In the genomic region with DNA sequence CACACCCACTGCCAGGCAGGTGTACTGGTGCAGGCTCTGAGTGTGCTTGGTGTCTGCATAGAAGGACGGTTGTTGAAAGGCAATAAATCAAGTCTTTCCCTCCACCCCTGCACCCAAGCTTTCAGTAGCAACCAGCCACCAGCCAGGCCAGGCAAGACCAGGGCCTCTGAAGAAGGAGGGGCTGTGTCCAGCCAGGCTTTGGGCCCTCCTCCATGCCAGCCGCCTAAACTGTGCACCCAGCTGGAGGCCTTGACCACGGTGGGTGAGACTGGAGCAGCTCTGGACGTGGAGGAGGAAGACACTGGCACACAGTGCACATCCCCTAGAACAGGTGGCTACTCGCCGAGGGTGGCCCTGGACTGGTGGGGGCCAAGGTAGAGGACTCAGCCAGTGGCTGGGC, we compare ENCODE assay signal across 24 cellular contexts. TPM values are rescaled to one million over a fixed set of nuclear protein-coding genes. Genes with fewer than 3 reads are reported as not detected.
DNase-seq lines count a peak whose midpoint lies in the region; ATAC-seq, FAIRE-seq and TF ChIP-seq lines count a peak whose summit lies in the region.
"Had no signal": no experiment of that assay in that cellular context is flagged by ENCODE, and none has a peak within 500 bp of the region (broad histone marks: within the 10 kb centered on the region; RNA-seq: fewer than 3 reads in every experiment).

No MANE protein-coding gene starts in this region.

- H3K56ac ChIP-seq in H1 (replicated peaks; ENCODE audit: insufficient read length, low read depth, low read length): no peak overlapping the region

- TF ChIP-seq POLR2A in H1 (IDR thresholded peaks at IDR 0.05; ENCODE audit: control extremely low read depth in 1 of 2, low read depth in 2 of 2, low read length in 2 of 2): no peak

- H3K36me3 Mint-ChIP-seq in activated CD8-positive, alpha-beta memory T cell treated with anti-CD3 and anti-CD28 coated beads, Interleukin-2, amount 10 ng/mL, durations not matched to agents 7 days and 5 days: peaks cover 1% of the 10 kb centered on the region

- DNase-seq in GM20000 (ENCODE audit: low spot score): peak; percentile 26
- DNase-seq in NOMO-1 treated with DMSO at 0.1 percent for 48 hours (lab: John Stamatoyannopoulos, UW; ENCODE audit: unreplicated experiment): peak; percentile 20
- DNase-seq in H1 (ENCODE audit: low read depth in 1 of 2, low spot score in 2 of 2): no peak
- peak; percentile 79 for DNase-seq in osteoblast (ENCODE audit: insufficient read length, low spot score, missing footprints)
- DNase-seq in HPDE6-E6E7 (ENCODE audit: extremely low spot score): no peak
- no peak for DNase-seq in stimulated activated CD4-positive, alpha-beta T cell treated with anti-CD3 and anti-CD28 coated beads, Interleukin-1b, Interleukin-23, amount 100 ng/mL, for 48 hours
- DNase-seq in activated CD8-positive, alpha-beta memory T cell treated with anti-CD3 and anti-CD28 coated beads, Interleukin-2, amount 10 ng/mL, durations not matched to agents 7 days and 5 days: no peak
- no peak for DNase-seq in SHP77 (lab: John Stamatoyannopoulos, UW)
- DNase-seq: BE2C; DMS53; GF-D8; Kasumi-1; MG63; NCI-H1048; NCI-H146; NCI-H2029; NCI-H2227 treated with DMSO at 0.1 percent for 48 hours; NCI-H510A treated with DMSO at 0.1 percent for 48 hours; NCI-H748 treated with DMSO at 0.1 percent for 48 hours; NK-92 treated with Interleukin-12 subunit alpha and Interleukin-12 subunit beta, amount 100 ng/mL, for 24 hours had no signal

- H3K27me3 ChIP-seq in H1 (replicated peaks in 1 of 4; ENCODE audit: control insufficient read depth in 3 of 4, extremely low read depth in 1 of 4, insufficient read depth in 3 of 4, low read length in 3 of 4) (peaks cover 97 to 100% (median 100%) of the 10 kb centered on the region in 4 experiments), osteoblast (ENCODE audit: insufficient read depth, low read length) (peaks cover 92% of the 10 kb centered on the region)

- peaks cover 3% of the 10 kb centered on the region; the same call in 1 of the 2 replicates for H3K23me2 ChIP-seq in H1 (ENCODE audit: low read depth, low read length)

- H2BK15ac ChIP-seq in H1 (ENCODE audit: low read length): 0 out of 2 replicates have a peak overlapping the region, but pooled peaks have one; percentile 65

- no peak overlapping the region for H2BK120ac ChIP-seq in H1 (replicated peaks; ENCODE audit: low read depth, low read length)

- H3K4me2 ChIP-seq in H1 (ENCODE audit: insufficient read depth in 1 of 2, low read depth in 2 of 2, low read length in 2 of 2): no peak overlapping the region; a peak in 1 of 4 replicates
- H3K4me2 ChIP-seq in osteoblast (ENCODE audit: insufficient read depth, low read length): no peak overlapping the region
- H3K4me2 ChIP-seq: A549 had no signal

- no peak overlapping the region for H2BK5ac ChIP-seq in H1 (ENCODE audit: low read depth, low read length)

- H2AK5ac ChIP-seq in H1 (ENCODE audit: low read depth, low read length): no peak overlapping the region

- no peak overlapping the region for H4K91ac ChIP-seq in H1 (replicated peaks; ENCODE audit: insufficient read length, low read length)

- no peak overlapping the region for H4K8ac ChIP-seq in H1 (ENCODE audit: extremely low read depth, insufficient read depth, low read length)

- H3K27ac ChIP-seq in H1 (ENCODE audit: low read depth, low read length): no peak overlapping the region
- H3K27ac ChIP-seq in osteoblast (ENCODE audit: low read depth, low read length): no peak overlapping the region
- H3K27ac ChIP-seq: A549 had no signal

- H4K5ac ChIP-seq in H1 (ENCODE audit: insufficient read length, low read depth, low read length): no peak overlapping the region

- H3K9me3 ChIP-seq in H1 (ENCODE audit: insufficient read depth in 2 of 2, low read depth in 1 of 2, low read length in 1 of 2): no peaks in the 10 kb centered on the region
- H3K9me3 ChIP-seq in osteoblast (ENCODE audit: low read depth, low read length): no peaks in the 10 kb centered on the region
- H3K9me3 ChIP-seq: A549, BE2C, MG63 had no signal

- FAIRE-seq in H1 (lab: Jason Lieb, UNC): no peak
- FAIRE-seq: A549, D721Med had no signal

- H3K4me1 ChIP-seq in H1 (replicated peaks in 1 of 4; ENCODE audit: control insufficient read depth in 3 of 4, insufficient read depth in 4 of 4, low read length in 3 of 4) (peaks cover 3 to 46% (median 31%) of the 10 kb centered on the region in 4 experiments), osteoblast (ENCODE audit: insufficient read depth, low read length) (no peaks in the 10 kb centered on the region)
- H3K4me1 ChIP-seq: A549, BE2C had no signal

- 46% methylated on average over 6 of the region's 6 CpGs; no CpG with 5 or more reads in 1 of the 2 experiments for WGBS in H1 (ENCODE audit: extremely low coverage in 1 of 2, insufficient coverage in 1 of 2, insufficient read length in 1 of 2, insufficient replicate concordance in 2 of 2, low coverage in 1 of 2, low lambda C conversion rate in 2 of 2, missing lambda C conversion rate in 1 of 2), 2 experiments

- no peaks in the 10 kb centered on the region for H3K9me3 Mint-ChIP-seq in activated CD8-positive, alpha-beta memory T cell treated with anti-CD3 and anti-CD28 coated beads, Interleukin-2, amount 10 ng/mL, durations not matched to agents 7 days and 5 days (ENCODE audit: low read depth)
- H3K9me3 Mint-ChIP-seq: H9 had no signal

- H3K9ac ChIP-seq in H1 (replicated peaks in 1 of 4; ENCODE audit: extremely low read depth in 1 of 4, low read depth in 3 of 4, low read length in 3 of 4): no peak overlapping the region

- no peak overlapping the region for H3K4me3 ChIP-seq in H1 (ENCODE audit: extremely low read depth in 1 of 4, insufficient read depth in 2 of 4, low read depth in 3 of 4, low read length in 4 of 4)
- H3K4me3 ChIP-seq in osteoblast (ENCODE audit: insufficient read depth, low read length): no peak overlapping the region
- H3K4me3 ChIP-seq: A549, MG63 had no signal

- TF ChIP-seq RAD21 in H1 (IDR thresholded peaks at IDR 0.05 in 1 of 2, conservative IDR thresholded peaks at IDR 0.05 in 1 of 2; ENCODE audit: low read depth in 2 of 2, low read length in 2 of 2): no peak

- H3K79me1 ChIP-seq in H1 (ENCODE audit: low read depth, low read length): no peaks in the 10 kb centered on the region

- H3K4me3 Mint-ChIP-seq in activated CD8-positive, alpha-beta memory T cell treated with anti-CD3 and anti-CD28 coated beads, Interleukin-2, amount 10 ng/mL, durations not matched to agents 7 days and 5 days: no peak overlapping the region

- no peaks in the 10 kb centered on the region for H3K79me2 ChIP-seq in H1 (ENCODE audit: control insufficient read depth in 1 of 2, insufficient read depth in 2 of 2, low read length in 2 of 2)
- no peaks in the 10 kb centered on the region for H3K79me2 ChIP-seq in osteoblast (ENCODE audit: insufficient read depth, low read length)

- CTCF ChIA-PET in H1 (lab: Charles Lee; ENCODE audit: partially characterized antibody): interaction anchor here (0.8 to 2.9 kb wide), 6 partner anchors 11 to 97 kb away, joined by 3 to 7 read pairs (median 4); no protein-coding TSS in a partner anchor
- CTCF ChIA-PET in activated CD8-positive, alpha-beta memory T cell treated with anti-CD3 and anti-CD28 coated beads, Interleukin-2, amount 10 ng/mL, durations not matched to agents 7 days and 5 days (lab: Charles Lee): interaction anchor here (1.4 kb wide), 1 partner anchor 9 kb away, joined by 4 read pairs; no protein-coding TSS in a partner anchor

- no peak overlapping the region; the same call in 1 of the 2 replicates for H2BK12ac ChIP-seq in H1 (ENCODE audit: low read depth, low read length)

- no peak overlapping the region for H3K14ac ChIP-seq in H1 (ENCODE audit: insufficient read length)

- POLR2A ChIA-PET in H1 (lab: Charles Lee; ENCODE audit: partially characterized antibody): interaction anchor here (2.2 kb wide), 1 partner anchor 10 kb away, joined by 7 read pairs; no protein-coding TSS in a partner anchor

- H3K4ac ChIP-seq in H1 (replicated peaks; ENCODE audit: insufficient read length, low read depth, low read length): no peak overlapping the region

- H4K20me1 ChIP-seq in H1 (replicated peaks in 1 of 2; ENCODE audit: control insufficient read depth in 1 of 2, insufficient read depth in 2 of 2, low read length in 2 of 2) (peaks cover 14 to 23% of the 10 kb centered on the region in 2 experiments), osteoblast (ENCODE audit: insufficient read depth, low read length) (no peaks in the 10 kb centered on the region)

- TF ChIP-seq CTCF in GM20000 (IDR thresholded peaks at IDR 0.05; ENCODE audit: extremely low read depth, missing control alignments) (no peak), H1 (IDR thresholded peaks at IDR 0.05; ENCODE audit: control extremely low read depth in 1 of 3, insufficient read depth in 1 of 3, low read depth in 1 of 3, low read length in 3 of 3) (no peak), osteoblast (IDR thresholded peaks at IDR 0.05; ENCODE audit: extremely low read depth, low read depth, low read length) (no peak)

- H2BK20ac ChIP-seq in H1 (ENCODE audit: low read length): no peak overlapping the region

- H2AFZ ChIP-seq in H1 (ENCODE audit: low read length): no peak overlapping the region
- no peak overlapping the region for H2AFZ ChIP-seq in osteoblast (ENCODE audit: low read length)

- peaks cover 71% of the 10 kb centered on the region for H3K27me3 Mint-ChIP-seq in activated CD8-positive, alpha-beta memory T cell treated with anti-CD3 and anti-CD28 coated beads, Interleukin-2, amount 10 ng/mL, durations not matched to agents 7 days and 5 days

- H3K36me3 ChIP-seq in H1 (ENCODE audit: control insufficient read depth in 2 of 4, insufficient read depth in 4 of 4, low read length in 3 of 4): peaks cover 0 to 5% (median 0%) of the 10 kb centered on the region in 4 experiments; a peak in 1 of 8 replicates
- no peaks in the 10 kb centered on the region for H3K36me3 ChIP-seq in osteoblast (ENCODE audit: insufficient read depth, low read length)
- H3K36me3 ChIP-seq: BE2C, MG63 had no signal

- ATAC-seq in activated CD8-positive, alpha-beta memory T cell treated with anti-CD3 and anti-CD28 coated beads, Interleukin-2, amount 10 ng/mL, durations not matched to agents 7 days and 5 days: no peak
- ATAC-seq: Right ventricle myocardium inferior had no signal

- peaks cover 13% of the 10 kb centered on the region for H3K4me1 Mint-ChIP-seq in activated CD8-positive, alpha-beta memory T cell treated with anti-CD3 and anti-CD28 coated beads, Interleukin-2, amount 10 ng/mL, durations not matched to agents 7 days and 5 days

- H3K27ac Mint-ChIP-seq in activated CD8-positive, alpha-beta memory T cell treated with anti-CD3 and anti-CD28 coated beads, Interleukin-2, amount 10 ng/mL, durations not matched to agents 7 days and 5 days: no peak overlapping the region
- H3K27ac Mint-ChIP-seq: H9 had no signal

- H3K23ac ChIP-seq in H1 (ENCODE audit: insufficient read length): no peak overlapping the region

- no peak overlapping the region for H3K18ac ChIP-seq in H1 (ENCODE audit: extremely low read depth, low read length)

- TF ChIP-seq EP300 in H1 (IDR thresholded peaks at IDR 0.05; ENCODE audit: borderline replicate concordance in 1 of 2, low read depth in 2 of 2, low read length in 2 of 2): no peak

RNA-seq across cellular contexts. Expression of gene OLIG2, which starts 4.9 kb away (rescaled TPM):
- total RNA-seq in H1 (2021; fragmentation: NEBNext Ultra II Directional; extraction: Animal tissue kit (Norgen Biotek cat#: 25700)): 0.11 TPM in 1 of 2 replicates, not detected in the other
- polyA plus RNA-seq in H1 (2011; rRNA removed): 0.79 and 0.93 TPM in 2 replicates
- polyA plus RNA-seq in H1 (2011; cell fraction: cytosol; rRNA removed): 0.81 TPM
- polyA plus RNA-seq in H1 (2011; cell fraction: nucleus; rRNA removed): 0.68 TPM
- 0.57 to 1.3 TPM (median 0.75 TPM) in 4 replicates for polyA plus RNA-seq in H1 (2012, experiment 1 of 2)
- polyA plus RNA-seq in H1 (2012, experiment 2 of 2): 0.79 TPM
- polyA plus RNA-seq in H1 (2013, experiment 1 of 2): 1.0 TPM
- polyA plus RNA-seq in H1 (2013, experiment 2 of 2): 0.99 TPM
- 0.20 and 0.35 TPM in 2 replicates for polyA minus RNA-seq in H1 (2011; rRNA and poly(A)+ RNA removed)
- 1.8 TPM for polyA minus RNA-seq in H1 (2011; cell fraction: cytosol; rRNA and poly(A)+ RNA removed)
- polyA minus RNA-seq in H1 (2011; cell fraction: nucleus; rRNA and poly(A)+ RNA removed): 1.2 TPM
- not detected in 2 replicates for total RNA-seq in osteoblast
- not detected for total RNA-seq in activated CD8-positive, alpha-beta memory T cell treated with anti-CD3 and anti-CD28 coated beads, Interleukin-2, amount 10 ng/mL, durations not matched to agents 7 days and 5 days
- total RNA-seq: Right ventricle myocardium inferior had no signal
- polyA plus RNA-seq: A549 had no signal

RNA-seq across cellular contexts. Expression of gene OLIG1, which starts 39.3 kb away (rescaled TPM):
- 0.65 and 0.73 TPM in 2 replicates for total RNA-seq in H1 (2021; fragmentation: NEBNext Ultra II Directional; extraction: Animal tissue kit (Norgen Biotek cat#: 25700))
- polyA plus RNA-seq in H1 (2011; rRNA removed): 1.2 and 1.4 TPM in 2 replicates
- 0.81 TPM for polyA plus RNA-seq in H1 (2011; cell fraction: cytosol; rRNA removed)
- 2.1 TPM for polyA plus RNA-seq in H1 (2011; cell fraction: nucleus; rRNA removed)
- polyA plus RNA-seq in H1 (2012, experiment 1 of 2): 0.50 to 0.98 TPM (median 0.89 TPM) in 4 replicates
- polyA plus RNA-seq in H1 (2012, experiment 2 of 2): 0.20 TPM
- polyA plus RNA-seq in H1 (2013, experiment 1 of 2): 0.26 TPM
- polyA plus RNA-seq in H1 (2013, experiment 2 of 2): 0.46 TPM
- not detected in 2 replicates for polyA minus RNA-seq in H1 (2011; rRNA and poly(A)+ RNA removed)
- polyA minus RNA-seq in H1 (2011; cell fraction: cytosol; rRNA and poly(A)+ RNA removed): 0.51 TPM
- 0.80 TPM for polyA minus RNA-seq in H1 (2011; cell fraction: nucleus; rRNA and poly(A)+ RNA removed)
- total RNA-seq in osteoblast: not detected in 2 replicates
- not detected for total RNA-seq in activated CD8-positive, alpha-beta memory T cell treated with anti-CD3 and anti-CD28 coated beads, Interleukin-2, amount 10 ng/mL, durations not matched to agents 7 days and 5 days
- polyA plus RNA-seq: A549 had no signal

Comparison
In these comparisons a context has a peak if more than half of its experiments do, and no peak if none do; other contexts are left out.
1. DNase-seq: peak in GM20000 (single experiment), NOMO-1 treated with DMSO at 0.1 percent for 48 hours (single experiment) and osteoblast (single experiment); none in H1 (0 of 2), HPDE6-E6E7 (single experiment), stimulated activated CD4-positive, alpha-beta T cell treated with anti-CD3 and anti-CD28 coated beads, Interleukin-1b, Interleukin-23, amount 100 ng/mL, for 48 hours (single experiment), activated CD8-positive, alpha-beta memory T cell treated with anti-CD3 and anti-CD28 coated beads, Interleukin-2, amount 10 ng/mL, durations not matched to agents 7 days and 5 days (single experiment) and SHP77 (0 of 2).